ENCODE assay signal across 35 cellular contexts in genomic region chr20:38625896-38626295, GRCh38. TPM values are rescaled to one million over a fixed set of nuclear protein-coding genes. Genes with fewer than 3 reads are reported as not detected.
"Had no signal": no experiment of that assay in that cellular context is flagged by ENCODE, and none has a peak within 500 bp of the region (broad histone marks: within the 10 kb centered on the region; RNA-seq: fewer than 3 reads in every experiment).

No MANE protein-coding gene starts in this region.

- FAIRE-seq: astrocyte, bronchial epithelial cell had no signal

- DNase-seq: activated effector memory CD4-positive, alpha-beta T cell treated with anti-CD3 and anti-CD28 coated beads, Interleukin-2, amount 50 U/mL, for 16 hours; activated effector memory CD4-positive, alpha-beta T cell treated with Interleukin-2 at 50 U/mL for 16 hours; activated gamma-delta T cell; activated gamma-delta T cell treated with Interleukin-2 at 50 U/mL for 16 hours; activated naive CD4-positive, alpha-beta T cell; activated naive CD4-positive, alpha-beta T cell treated with anti-CD3 and anti-CD28 coated beads for 36 hours; activated naive CD4-positive, alpha-beta T cell treated with anti-CD3 and anti-CD28 coated beads, Interleukin-2, amount 10 ng/mL, durations not matched to agents 7 days and 5 days; activated naive CD4-positive, alpha-beta T cell treated with anti-CD3 and anti-CD28 coated beads, Interleukin-2, amount 50 U/mL, for 16 hours; activated naive CD4-positive, alpha-beta T cell treated with Interleukin-2 at 50 U/mL for 16 hours; activated naive CD8-positive, alpha-beta T cell treated with anti-CD3 and anti-CD28 coated beads for 36 hours; activated naive CD8-positive, alpha-beta T cell treated with anti-CD3 and anti-CD28 coated beads, Interleukin-2, amount 10 ng/mL, durations not matched to agents 7 days and 5 days; activated naive CD8-positive, alpha-beta T cell treated with anti-CD3 and anti-CD28 coated beads, Interleukin-2, amount 50 U/mL, for 24 hours; activated T-cell treated with anti-CD3 and anti-CD28 coated beads, Interleukin-2, amount 50 U/mL, for 1 hour; activated T-cell treated with anti-CD3 and anti-CD28 coated beads, Interleukin-2, amount 50 U/mL, for 24 hours; activated T-cell treated with anti-CD3 and anti-CD28 coated beads, Interleukin-2, amount 50 U/mL, for 4 hours; activated T-cell treated with anti-CD3 and anti-CD28 coated beads, Interleukin-2, amount 50 U/mL, for 48 hours; activated T-cell treated with anti-CD3 and anti-CD28 coated beads, Interleukin-2, amount 50 U/mL, for 72 hours; adrenal gland; amniotic stem cell; amygdala; anterior cingulate cortex; aorta; body of pancreas; brain microvascular endothelial cell; caudate nucleus; central memory CD4-positive, alpha-beta T cell; cerebellar nuclear complex had no signal

- H3K27me3 ChIP-seq: adrenal gland, ascending aorta, body of pancreas, breast epithelium, cardiac muscle cell had no signal

- ATAC-seq: activated naive CD4-positive, alpha-beta T cell treated with anti-CD3 and anti-CD28 coated beads, Interleukin-2, amount 50 U/mL, for 72 hours; activated naive CD8-positive, alpha-beta T cell treated with anti-CD3 and anti-CD28 coated beads, Interleukin-2, amount 50 U/mL, for 24 hours; activated T-cell treated with anti-CD3 and anti-CD28 coated beads, Interleukin-2, amount 50 U/mL, for 4 hours; activated T-cell treated with anti-CD3 and anti-CD28 coated beads, Interleukin-2, amount 50 U/mL, for 72 hours; activated T-helper 17 cell treated with anti-CD3 and anti-CD28 coated beads, Interleukin-2, amount 50 U/mL, for 72 hours; body of pancreas had no signal

- H3K36me3 ChIP-seq: adrenal gland, ascending aorta, brain microvascular endothelial cell, breast epithelium, cardiac muscle cell had no signal

- H3K27ac ChIP-seq: adrenal gland, ascending aorta, body of pancreas, brain microvascular endothelial cell, breast epithelium, cardiac muscle cell had no signal

- H3K4me3 ChIP-seq: adrenal gland, ascending aorta, body of pancreas, breast epithelium, cardiac muscle cell had no signal

- H3K4me1 ChIP-seq: adrenal gland, ascending aorta, body of pancreas, breast epithelium had no signal

- H3K9me3 ChIP-seq: adrenal gland, ascending aorta, breast epithelium had no signal

RNA-seq across cellular contexts. Expression of gene ARHGAP40, which starts 24.3 kb away (rescaled TPM):
- polyA plus RNA-seq: aorta, cardiac muscle cell had no signal

RNA-seq across cellular contexts. Expression of gene ADIG, which starts 44.9 kb away (rescaled TPM):
- polyA plus RNA-seq: adipose tissue, adrenal gland, aorta, cardiac muscle cell had no signal
